ENCODE assay signal across 24 cellular contexts in the genomic region with DNA sequence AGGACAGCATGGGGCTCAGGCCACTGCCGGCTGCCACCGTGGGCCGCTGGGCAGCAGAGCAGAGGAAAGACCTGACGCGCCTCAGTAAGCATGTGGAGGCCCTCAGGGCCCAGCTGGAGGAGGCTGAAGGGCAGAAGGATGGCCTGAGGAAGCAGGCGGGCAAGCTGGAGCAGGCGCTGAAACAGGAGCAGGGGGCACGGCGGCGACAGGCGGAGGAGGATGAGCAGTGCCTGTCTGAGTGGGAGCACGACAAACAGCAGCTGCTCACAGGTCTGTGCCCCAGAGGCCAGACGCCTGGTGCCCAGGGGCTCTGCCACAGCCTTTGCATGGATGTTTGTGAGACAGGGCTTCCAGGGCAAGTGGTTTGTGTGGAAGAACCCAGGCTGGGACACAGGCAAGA. TPM values are rescaled to one million over a fixed set of nuclear protein-coding genes. Genes with fewer than 3 reads are reported as not detected.
DNase-seq lines count a peak whose midpoint lies in the region; TF ChIP-seq lines count a peak whose summit lies in the region.
"Had no signal": no experiment of that assay in that cellular context is flagged by ENCODE, and none has a peak within 500 bp of the region (broad histone marks: within the 10 kb centered on the region; RNA-seq: fewer than 3 reads in every experiment).

No MANE protein-coding gene starts in this region.

- peak overlapping the region; percentile 38 for H3K27ac Mint-ChIP-seq in glutamatergic neuron (ENCODE audit: unreplicated experiment)
- H3K27ac Mint-ChIP-seq in activated T-cell treated with anti-CD3 and anti-CD28 coated beads, Interleukin-2, amount 50 U/mL, for 24 hours = no peak overlapping the region
- H3K27ac Mint-ChIP-seq: activated naive CD8-positive, alpha-beta T cell treated with anti-CD3 and anti-CD28 coated beads, Interleukin-2, amount 10 ng/mL, durations not matched to agents 7 days and 5 days; immature natural killer cell had no signal

- WGBS in mammary epithelial cell (ENCODE audit: low coverage, missing lambda C conversion rate) = 12% methylated on average over 13 of the region's 13 CpGs

- CTCF ChIA-PET in mammary epithelial cell (lab: Charles Lee; ENCODE audit: low non-redundant PET) = no interaction called here

- TF ChIP-seq CTCF in mammary epithelial cell (conservative IDR thresholded peaks at IDR 0.05 in 1 of 2, IDR thresholded peaks at IDR 0.05 in 1 of 2; ENCODE audit: extremely low read depth in 1 of 2, insufficient read depth in 1 of 2, low read depth in 1 of 2, low read length in 2 of 2) (no peak), breast epithelium (IDR thresholded peaks at IDR 0.05) (no peak), glutamatergic neuron (IDR thresholded peaks at IDR 0.05; ENCODE audit: partially characterized antibody, unreplicated experiment) (no peak)

- DNase-seq in mammary epithelial cell = peak; percentile 8
- DNase-seq in breast epithelium (ENCODE audit: low spot score in 2 of 2) = no peak
- peak; percentile 59 for DNase-seq in NCI-H2171 treated with DMSO at 0.1 percent for 48 hours (lab: John Stamatoyannopoulos, UW)
- peak; percentile 38 for DNase-seq in glutamatergic neuron
- DNase-seq in activated T-cell treated with anti-CD3 and anti-CD28 coated beads, Interleukin-2, amount 50 U/mL, for 24 hours = no peak
- no peak for DNase-seq in posterior cingulate gyrus
- DNase-seq in Karpas-422 = no peak
- DNase-seq: activated CD4-positive, alpha-beta T cell treated with anti-CD3 and anti-CD28 coated beads for 4 hours; activated effector memory CD4-positive, alpha-beta T cell treated with anti-CD3 and anti-CD28 coated beads, Interleukin-2, amount 50 U/mL, for 16 hours; activated naive CD8-positive, alpha-beta T cell treated with anti-CD3 and anti-CD28 coated beads, Interleukin-2, amount 10 ng/mL, durations not matched to agents 7 days and 5 days; effector CD4-positive, alpha-beta T cell; immature natural killer cell; left colon; NCI-H146; NCI-H526 treated with DMSO at 0.1 percent for 48 hours; Right ventricle myocardium superior; stimulated activated CD4-positive, alpha-beta T cell treated with anti-CD3 and anti-CD28 coated beads, Interleukin-1b, Interleukin-23, amount 100 ng/mL, for 48 hours; SW 1271 had no signal

- no peaks in the 10 kb centered on the region for H3K9me2 ChIP-seq in Karpas-422 (replicated peaks; ENCODE audit: insufficient read depth, low read length)

- no peaks in the 10 kb centered on the region for H3K36me3 ChIP-seq in mammary epithelial cell (ENCODE audit: insufficient read depth, low read length)
- no peaks in the 10 kb centered on the region for H3K36me3 ChIP-seq in breast epithelium
- H3K36me3 ChIP-seq in Karpas-422 (ENCODE audit: insufficient read depth, low read length) = no peaks in the 10 kb centered on the region
- H3K36me3 ChIP-seq: ascending aorta, cardiac muscle cell, right atrium auricular region had no signal

- in situ Hi-C loops in mammary epithelial cell (cut with MboI; ENCODE audit: low sequenced_read_pairs in 2 of 2) = no loop called here

- H3K27ac ChIP-seq in mammary epithelial cell (ENCODE audit: insufficient read depth, low read depth, low read length) (no peak overlapping the region), breast epithelium (no peak overlapping the region), Karpas-422 (ENCODE audit: low read length) (no peak overlapping the region)
- H3K27ac ChIP-seq: ascending aorta, cardiac muscle cell, parathyroid adenoma, right atrium auricular region, tibial nerve had no signal

- H3K9me3 Mint-ChIP-seq in glutamatergic neuron (ENCODE audit: unreplicated experiment) = peaks cover 3% of the 10 kb centered on the region
- no peaks in the 10 kb centered on the region for H3K9me3 Mint-ChIP-seq in activated T-cell treated with anti-CD3 and anti-CD28 coated beads, Interleukin-2, amount 50 U/mL, for 24 hours
- H3K9me3 Mint-ChIP-seq: activated naive CD8-positive, alpha-beta T cell treated with anti-CD3 and anti-CD28 coated beads, Interleukin-2, amount 10 ng/mL, durations not matched to agents 7 days and 5 days; immature natural killer cell; neural crest cell had no signal

- H3K27me3 Mint-ChIP-seq in glutamatergic neuron (ENCODE audit: unreplicated experiment) = peaks cover 17% of the 10 kb centered on the region
- H3K27me3 Mint-ChIP-seq in activated T-cell treated with anti-CD3 and anti-CD28 coated beads, Interleukin-2, amount 50 U/mL, for 24 hours = no peaks in the 10 kb centered on the region
- H3K27me3 Mint-ChIP-seq: activated naive CD8-positive, alpha-beta T cell treated with anti-CD3 and anti-CD28 coated beads, Interleukin-2, amount 10 ng/mL, durations not matched to agents 7 days and 5 days had no signal

- H3K27me3 ChIP-seq in mammary epithelial cell (ENCODE audit: insufficient read depth, low read length) = no peaks in the 10 kb centered on the region
- H3K27me3 ChIP-seq in breast epithelium = no peaks in the 10 kb centered on the region
- no peaks in the 10 kb centered on the region for H3K27me3 ChIP-seq in Karpas-422 (ENCODE audit: low read length)
- H3K27me3 ChIP-seq: ascending aorta, cardiac muscle cell, right atrium auricular region, tibial nerve had no signal

- H3K9ac ChIP-seq in mammary epithelial cell (ENCODE audit: insufficient read depth, low read length) = no peak overlapping the region
- H3K9ac ChIP-seq in Karpas-422 (ENCODE audit: low read length) = no peak overlapping the region
- H3K9ac ChIP-seq: parathyroid adenoma had no signal

- no peak for TF ChIP-seq POLR2A in breast epithelium (IDR thresholded peaks at IDR 0.05)

- dilution Hi-C loops in mammary epithelial cell (cut with HindIII; ENCODE audit: low sequenced_read_pairs) = no loop called here

- BruUV-seq in mammary epithelial cell (replicated peaks; lab: Mats Ljungman, UMichigan) = no TSS peak

- H3K79me2 ChIP-seq in mammary epithelial cell (ENCODE audit: insufficient read depth, low read length) = no peaks in the 10 kb centered on the region
- H3K79me2 ChIP-seq in Karpas-422 (ENCODE audit: low read length) = no peaks in the 10 kb centered on the region
- H3K79me2 ChIP-seq: parathyroid adenoma had no signal

- H3K4me3 ChIP-seq in mammary epithelial cell (replicated peaks in 1 of 3; ENCODE audit: insufficient read depth in 1 of 3, low read depth in 2 of 3, low read length in 3 of 3) = no peak overlapping the region
- H3K4me3 ChIP-seq in breast epithelium = no peak overlapping the region
- no peak overlapping the region for H3K4me3 ChIP-seq in Karpas-422 (ENCODE audit: low read length)
- H3K4me3 ChIP-seq: ascending aorta, cardiac muscle cell, right atrium auricular region, tibial nerve had no signal

- H3K4me1 Mint-ChIP-seq in glutamatergic neuron (ENCODE audit: low read depth, unreplicated experiment) = peaks cover 27% of the 10 kb centered on the region
- no peaks in the 10 kb centered on the region for H3K4me1 Mint-ChIP-seq in activated T-cell treated with anti-CD3 and anti-CD28 coated beads, Interleukin-2, amount 50 U/mL, for 24 hours (ENCODE audit: low read depth)
- H3K4me1 Mint-ChIP-seq: immature natural killer cell, neural crest cell had no signal

- H3K4me3 Mint-ChIP-seq in glutamatergic neuron (ENCODE audit: unreplicated experiment) = no peak overlapping the region
- no peak overlapping the region for H3K4me3 Mint-ChIP-seq in activated T-cell treated with anti-CD3 and anti-CD28 coated beads, Interleukin-2, amount 50 U/mL, for 24 hours
- H3K4me3 Mint-ChIP-seq: activated naive CD8-positive, alpha-beta T cell treated with anti-CD3 and anti-CD28 coated beads, Interleukin-2, amount 10 ng/mL, durations not matched to agents 7 days and 5 days; immature natural killer cell; neural crest cell had no signal

- intact Hi-C loops in mammary epithelial cell (cut with micrococcal nuclease) (no loop called here), breast epithelium (cut with DNase I; ENCODE audit: low total_unique reads) (no loop called here), posterior cingulate gyrus (cut with DNase I) (no loop called here)

- H4K20me1 ChIP-seq in mammary epithelial cell (ENCODE audit: insufficient read depth, low read length) = no peaks in the 10 kb centered on the region
- H4K20me1 ChIP-seq in Karpas-422 (ENCODE audit: insufficient read depth, low read depth, low read length) = no peaks in the 10 kb centered on the region

- no peaks in the 10 kb centered on the region for H3K9me3 ChIP-seq in mammary epithelial cell (replicated peaks; ENCODE audit: insufficient read depth, low read length)
- H3K9me3 ChIP-seq in breast epithelium = no peaks in the 10 kb centered on the region
- no peaks in the 10 kb centered on the region for H3K9me3 ChIP-seq in Karpas-422 (ENCODE audit: low read length)
- H3K9me3 ChIP-seq: ascending aorta, right atrium auricular region, tibial nerve had no signal

- peaks cover 14% of the 10 kb centered on the region for H3K4me1 ChIP-seq in mammary epithelial cell (ENCODE audit: insufficient read depth, low read length)
- no peaks in the 10 kb centered on the region for H3K4me1 ChIP-seq in breast epithelium
- no peaks in the 10 kb centered on the region for H3K4me1 ChIP-seq in Karpas-422 (ENCODE audit: low read length)
- H3K4me1 ChIP-seq: ascending aorta, parathyroid adenoma, tibial nerve had no signal

- peak overlapping the region; percentile 45 for H3K4me2 ChIP-seq in mammary epithelial cell (ENCODE audit: insufficient read depth, low read depth, low read length)
- no peak overlapping the region for H3K4me2 ChIP-seq in Karpas-422 (ENCODE audit: low read depth, low read length, poor library complexity, severe bottlenecking)

- H2AFZ ChIP-seq in mammary epithelial cell (ENCODE audit: low read depth, low read length) = peak overlapping the region; percentile 14
- no peak overlapping the region for H2AFZ ChIP-seq in Karpas-422 (ENCODE audit: low read length)
- H2AFZ ChIP-seq: parathyroid adenoma had no signal

- peaks cover 4% of the 10 kb centered on the region for H3K36me3 Mint-ChIP-seq in glutamatergic neuron (ENCODE audit: unreplicated experiment)
- H3K36me3 Mint-ChIP-seq in activated T-cell treated with anti-CD3 and anti-CD28 coated beads, Interleukin-2, amount 50 U/mL, for 24 hours (ENCODE audit: low read depth) = peaks cover 3% of the 10 kb centered on the region
- H3K36me3 Mint-ChIP-seq: activated naive CD8-positive, alpha-beta T cell treated with anti-CD3 and anti-CD28 coated beads, Interleukin-2, amount 10 ng/mL, durations not matched to agents 7 days and 5 days had no signal

RNA-seq across cellular contexts. Expression of gene CCDC157, which starts 13.9 kb away (rescaled TPM):
- 1 to 10 TPM; 1.9 to 3.2 TPM for total RNA-seq in mammary epithelial cell
- polyA plus RNA-seq in mammary epithelial cell = 1.6 TPM
- polyA minus RNA-seq in mammary epithelial cell = 1.9 TPM
- total RNA-seq in breast epithelium = 1 to 10 TPM; 2.6 to 7.5 (median 6.6) TPM
- total RNA-seq in glutamatergic neuron (ENCODE audit: unreplicated experiment) = 6.2 TPM
- total RNA-seq in Karpas-422 (2014; rRNA removed; shearing (Covaris generic); ENCODE audit: low replicate concordance) = 0.69 and 0.82 TPM in 2 replicates

RNA-seq across cellular contexts. Expression of gene SF3A1, which starts 14.0 kb away (rescaled TPM):
- total RNA-seq in mammary epithelial cell = 100 to 1,000 TPM in 1 of 2 donors, 10 to 100 TPM in 1; 45.0 to 163 TPM
- polyA plus RNA-seq in mammary epithelial cell = 45.2 TPM
- polyA minus RNA-seq in mammary epithelial cell = 645 TPM
- total RNA-seq in breast epithelium = 10 to 100 TPM; 47.7 to 68.6 (median 47.9) TPM
- 157 TPM for total RNA-seq in glutamatergic neuron (ENCODE audit: unreplicated experiment)
- 79.0 and 111 TPM in 2 replicates for total RNA-seq in Karpas-422 (2014; rRNA removed; shearing (Covaris generic); ENCODE audit: low replicate concordance)

RNA-seq across cellular contexts. Expression of gene RNF215, which starts 16.5 kb away (rescaled TPM):
- 10 to 100 TPM; 21.6 to 22.0 TPM for total RNA-seq in mammary epithelial cell
- 5.0 TPM for polyA plus RNA-seq in mammary epithelial cell
- 46.1 TPM for polyA minus RNA-seq in mammary epithelial cell
- total RNA-seq in breast epithelium = 10 to 100 TPM; 13.3 to 15.4 (median 14.0) TPM
- total RNA-seq in glutamatergic neuron (ENCODE audit: unreplicated experiment) = 43.1 TPM
- 4.0 and 16.9 TPM in 2 replicates for total RNA-seq in Karpas-422 (2014; rRNA removed; shearing (Covaris generic); ENCODE audit: low replicate concordance)

RNA-seq across cellular contexts. Expression of gene SEC14L2, which starts 26.1 kb away (rescaled TPM):
- total RNA-seq in mammary epithelial cell (100 to 1,000 TPM; 171 to 266 TPM), breast epithelium (10 to 100 TPM in 2 of 3 donors, 1 to 10 TPM in 1; 5.3 to 45.7 (median 29.5) TPM), glutamatergic neuron (ENCODE audit: unreplicated experiment) (0.76 TPM)
- polyA plus RNA-seq in mammary epithelial cell = 168 TPM
- 208 TPM for polyA minus RNA-seq in mammary epithelial cell
- total RNA-seq in Karpas-422 (2014; rRNA removed; shearing (Covaris generic); ENCODE audit: low replicate concordance) = 8.4 and 11.6 TPM in 2 replicates

RNA-seq across cellular contexts. Expression of gene TBC1D10A, which starts 43.9 kb away (rescaled TPM):
- total RNA-seq in mammary epithelial cell = 10 to 100 TPM; 25.7 to 27.5 TPM
- polyA plus RNA-seq in mammary epithelial cell = 15.3 TPM
- polyA minus RNA-seq in mammary epithelial cell = 22.8 TPM
- 10 to 100 TPM; 25.0 to 50.1 (median 32.4) TPM for total RNA-seq in breast epithelium
- 5.0 TPM for total RNA-seq in glutamatergic neuron (ENCODE audit: unreplicated experiment)
- total RNA-seq in Karpas-422 (2014; rRNA removed; shearing (Covaris generic); ENCODE audit: low replicate concordance) = 7.6 and 16.9 TPM in 2 replicates

Comparison
In these comparisons a context has a peak if more than half of its experiments do, and no peak if none do; other contexts are left out.
1. DNase-seq: peak in mammary epithelial cell (single experiment), NCI-H2171 treated with DMSO at 0.1 percent for 48 hours (single experiment) and glutamatergic neuron (single experiment); none in breast epithelium (0 of 2), activated T-cell treated with anti-CD3 and anti-CD28 coated beads, Interleukin-2, amount 50 U/mL, for 24 hours (single experiment), posterior cingulate gyrus (0 of 10) and Karpas-422 (single experiment).